23 cellular contexts compared by ENCODE assay signal in the genomic region with DNA sequence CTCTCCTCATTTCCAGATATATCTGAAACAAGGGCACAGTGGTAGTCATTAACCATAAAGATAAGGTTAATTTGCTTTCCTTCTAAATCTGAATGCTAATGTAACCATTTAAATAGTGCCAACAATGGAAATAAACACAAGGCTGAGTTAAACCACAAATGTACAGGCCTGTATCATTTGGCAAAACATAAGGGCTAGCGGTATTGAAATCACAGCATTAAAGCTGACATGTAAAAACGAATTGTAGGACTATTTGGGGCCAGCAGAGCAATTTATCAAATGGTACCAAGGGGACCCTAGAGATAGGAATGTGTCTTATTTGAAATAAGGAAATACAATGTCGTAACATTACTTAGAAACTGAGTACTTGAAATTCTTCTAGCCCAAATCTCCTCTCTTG.
"Had no signal": no experiment of that assay in that cellular context is flagged by ENCODE, and none has a peak within 500 bp of the region (broad histone marks: within the 10 kb centered on the region; RNA-seq: fewer than 3 reads in every experiment).

No MANE protein-coding gene starts in this region.

- H3K9me3 ChIP-seq: lower lobe of right lung, pancreas, prostate gland, spleen, stomach, testis, thyroid gland, transverse colon, upper lobe of left lung, vagina had no signal

- H3K27ac ChIP-seq: left lung, lower lobe of right lung, pancreas, prostate gland, skin epidermis, spleen, stomach, testis, thyroid gland, transverse colon, upper lobe of left lung, vagina had no signal

- DNase-seq: hippocampal formation; left colon; left lung; lower lobe of right lung; mammary epithelial cell; mesenchymal stem cell; naive thymus-derived CD8-positive, alpha-beta T cell; pancreas; posterior cingulate gyrus; retina; right cardiac atrium; spleen; stimulated activated naive B cell treated with anti-CD40 and anti-IgM and Interleukin-4, amounts not matched to agents 10 μg/mL and 1 μg/mL and 100 μg/mL, for 72 hours; stimulated activated naive CD8-positive, alpha-beta T cell treated with anti-CD3 and anti-CD28 coated beads, Interleukin-15, Interleukin-2, amounts not matched to agents 100 U/mL and 50 U/mL, for 24 hours; stomach; testis; thyroid gland; transverse colon; upper lobe of left lung had no signal

- H3K36me3 Mint-ChIP-seq: naive thymus-derived CD8-positive, alpha-beta T cell; stimulated activated naive B cell treated with anti-CD40 and anti-IgM and Interleukin-4, amounts not matched to agents 10 μg/mL and 1 μg/mL and 100 μg/mL, for 72 hours had no signal

- H3K4me1 Mint-ChIP-seq: naive thymus-derived CD8-positive, alpha-beta T cell; stimulated activated naive B cell treated with anti-CD40 and anti-IgM and Interleukin-4, amounts not matched to agents 10 μg/mL and 1 μg/mL and 100 μg/mL, for 72 hours had no signal

- H3K36me3 ChIP-seq: left lung, lower lobe of right lung, pancreas, prostate gland, spleen, stomach, thyroid gland, transverse colon, upper lobe of left lung, vagina had no signal

- H3K27me3 Mint-ChIP-seq: naive thymus-derived CD8-positive, alpha-beta T cell; stimulated activated naive B cell treated with anti-CD40 and anti-IgM and Interleukin-4, amounts not matched to agents 10 μg/mL and 1 μg/mL and 100 μg/mL, for 72 hours had no signal

- H3K27ac Mint-ChIP-seq: naive thymus-derived CD8-positive, alpha-beta T cell; stimulated activated naive B cell treated with anti-CD40 and anti-IgM and Interleukin-4, amounts not matched to agents 10 μg/mL and 1 μg/mL and 100 μg/mL, for 72 hours had no signal

- H3K4me3 Mint-ChIP-seq: naive thymus-derived CD8-positive, alpha-beta T cell; stimulated activated naive B cell treated with anti-CD40 and anti-IgM and Interleukin-4, amounts not matched to agents 10 μg/mL and 1 μg/mL and 100 μg/mL, for 72 hours had no signal

- FAIRE-seq: keratinocyte, pancreas had no signal

- H3K4me3 ChIP-seq: left lung, lower lobe of right lung, pancreas, prostate gland, skin epidermis, spleen, stomach, testis, thyroid gland, transverse colon, upper lobe of left lung, vagina had no signal

- H3K27me3 ChIP-seq: left lung, pancreas, spleen, stomach, testis, thyroid gland, transverse colon, upper lobe of left lung, vagina had no signal

- H3K4me1 ChIP-seq: left lung, lower lobe of right lung, pancreas, prostate gland, spleen, stomach, testis, thyroid gland, transverse colon, upper lobe of left lung, vagina had no signal
